In genomic region chr18:64333584-64333983, GRCh38 we compare ENCODE assay signal across 21 cellular contexts.
"Had no signal": no experiment of that assay in that cellular context is flagged by ENCODE, and none has a peak within 500 bp of the region (broad histone marks: within the 10 kb centered on the region; RNA-seq: fewer than 3 reads in every experiment).

No MANE protein-coding gene starts in this region.

- ATAC-seq: activated T-cell treated with anti-CD3 and anti-CD28 coated beads, Interleukin-2, amount 50 U/mL, for 4 hours; left lung; naive thymus-derived CD8-positive, alpha-beta T cell; WTC11 had no signal

- H3K4me1 Mint-ChIP-seq: naive thymus-derived CD8-positive, alpha-beta T cell had no signal

- H3K27ac Mint-ChIP-seq: activated naive CD8-positive, alpha-beta T cell; activated T-helper 2 cell treated with anti-CD3 and anti-CD28 coated beads, Interferon-gamma antibody, Interleukin-2, Interleukin-4, amounts not matched to agents 10 μg/mL and 5 μg/mL and 100 μg/mL, durations not matched to agents 14 hours and 24 hours and 36 hours; mesothelial cell of epicardium; naive thymus-derived CD8-positive, alpha-beta T cell; progenitor cell of endocrine pancreas; stimulated activated naive CD8-positive, alpha-beta T cell treated with anti-CD3 and anti-CD28 coated beads, Interleukin-15, Interleukin-2, amounts not matched to agents 100 ng/mL and 50 ng/mL, for 24 hours; WTC11 had no signal

- H3K4me3 ChIP-seq: adrenal gland, ascending aorta, dorsolateral prefrontal cortex, left lung, thyroid gland had no signal

- H3K27me3 Mint-ChIP-seq: naive thymus-derived CD8-positive, alpha-beta T cell; progenitor cell of endocrine pancreas; stimulated activated naive CD8-positive, alpha-beta T cell treated with anti-CD3 and anti-CD28 coated beads, Interleukin-15, Interleukin-2, amounts not matched to agents 100 ng/mL and 50 ng/mL, for 24 hours had no signal

- H3K4me3 Mint-ChIP-seq: activated naive CD8-positive, alpha-beta T cell; activated T-cell treated with anti-CD3 and anti-CD28 coated beads, Interleukin-2, amount 50 U/mL, for 4 hours; mesothelial cell of epicardium; naive thymus-derived CD8-positive, alpha-beta T cell; stimulated activated naive CD8-positive, alpha-beta T cell treated with anti-CD3 and anti-CD28 coated beads, Interleukin-15, Interleukin-2, amounts not matched to agents 100 ng/mL and 50 ng/mL, for 24 hours; WTC11 had no signal

- H3K27me3 ChIP-seq: adrenal gland, ascending aorta, brain microvascular endothelial cell, left lung, thyroid gland had no signal

- H3K9me3 ChIP-seq: adrenal gland, ascending aorta, left lung, thyroid gland had no signal

- H3K9me3 Mint-ChIP-seq: mesothelial cell of epicardium, WTC11 had no signal

- DNase-seq: activated naive CD4-positive, alpha-beta T cell; activated T-cell treated with anti-CD3 and anti-CD28 coated beads, Interleukin-2, amount 50 U/mL, for 4 hours; adrenal gland; brain microvascular endothelial cell; central memory CD4-positive, alpha-beta T cell; dorsolateral prefrontal cortex; left lung; mammary epithelial cell; naive thymus-derived CD8-positive, alpha-beta T cell; stimulated activated CD4-positive, alpha-beta T cell treated with anti-CD3 and anti-CD28 coated beads, Interleukin-1b, Interleukin-23, amount 100 ng/mL, for 48 hours; substantia nigra; T-helper 9 cell; thyroid gland had no signal

- H3K36me3 Mint-ChIP-seq: activated naive CD8-positive, alpha-beta T cell; mesothelial cell of epicardium; naive thymus-derived CD8-positive, alpha-beta T cell; WTC11 had no signal

- H3K36me3 ChIP-seq: adrenal gland, ascending aorta, brain microvascular endothelial cell, left lung, thyroid gland had no signal

- H3K4me1 ChIP-seq: adrenal gland, ascending aorta, left lung, thyroid gland had no signal

- H3K27ac ChIP-seq: ascending aorta, brain microvascular endothelial cell, dorsolateral prefrontal cortex, epithelial cell of prostate, thyroid gland had no signal
